Comparison of ENCODE assay signal across 9 cellular contexts in genomic region chr13:48505597-48506091, GRCh38. TPM values are rescaled to one million over a fixed set of nuclear protein-coding genes. Genes with fewer than 3 reads are reported as not detected.
DNase-seq lines count a peak whose midpoint lies in the region; ATAC-seq and TF ChIP-seq lines count a peak whose summit lies in the region.
"Had no signal": no experiment of that assay in that cellular context is flagged by ENCODE, and none has a peak within 500 bp of the region (broad histone marks: within the 10 kb centered on the region; RNA-seq: fewer than 3 reads in every experiment).

No MANE protein-coding gene starts in this region.

- POLR2A ChIA-PET in A673 (lab: Charles Lee; ENCODE audit: low non-redundant PET) = no interaction called here

- BruUV-seq in A673 (replicated peaks; lab: Mats Ljungman, UMichigan) = no TSS peak

- peaks cover 21% of the 10 kb centered on the region for H3K36me3 Mint-ChIP-seq in natural killer cell treated with Interleukin-12 subunit alpha and Interleukin-12 subunit beta and Interleukin-15 and Interleukin-18, amount 100 ng/mL, for 72 hours

- H3K27ac ChIP-seq in caudate nucleus (ENCODE audit: low read depth, low read length) (peak overlapping the region; percentile 82), A673 (ENCODE audit: low read depth, low read length, poor library complexity, severe bottlenecking) (no peak overlapping the region)
- H3K27ac ChIP-seq: C4-2B had no signal

- H3K9me3 Mint-ChIP-seq in natural killer cell treated with Interleukin-12 subunit alpha and Interleukin-12 subunit beta and Interleukin-15 and Interleukin-18, amount 100 ng/mL, for 72 hours = no peaks in the 10 kb centered on the region

- peaks cover under 1% of the 10 kb centered on the region for H3K4me1 ChIP-seq in A673 (ENCODE audit: insufficient read depth, low read length, poor library complexity, severe bottlenecking)

- peak overlapping the region; percentile 100 for H3K27ac Mint-ChIP-seq in natural killer cell treated with Interleukin-12 subunit alpha and Interleukin-12 subunit beta and Interleukin-15 and Interleukin-18, amount 100 ng/mL, for 72 hours

- H3K4me3 ChIP-seq in A673 (ENCODE audit: low read depth, low read length, poor library complexity, severe bottlenecking) = no peak overlapping the region

- intact Hi-C loops in A673 (cut with micrococcal nuclease; ENCODE audit: unreplicated experiment) = no loop called here

- peaks cover 66 to 77% of the 10 kb centered on the region in 2 donors for H3K4me1 Mint-ChIP-seq in natural killer cell treated with Interleukin-12 subunit alpha and Interleukin-12 subunit beta and Interleukin-15 and Interleukin-18, amount 100 ng/mL, for 72 hours (ENCODE audit: low read depth in 2 of 2)

- H3K9me3 ChIP-seq in A673 (ENCODE audit: low read depth, low read length, poor library complexity, severe bottlenecking) = no peaks in the 10 kb centered on the region

- no peaks in the 10 kb centered on the region for H3K27me3 ChIP-seq in A673 (replicated peaks; ENCODE audit: insufficient read depth, low read depth, low read length, poor library complexity)

- peak overlapping the region; percentile 88 for H3K4me3 Mint-ChIP-seq in natural killer cell treated with Interleukin-12 subunit alpha and Interleukin-12 subunit beta and Interleukin-15 and Interleukin-18, amount 100 ng/mL, for 72 hours

- H3K36me3 ChIP-seq in A673 (ENCODE audit: insufficient read depth, low read length, poor library complexity, severe bottlenecking) = no peaks in the 10 kb centered on the region

- ATAC-seq in HG02973 (IDR thresholded peaks at IDR 0.05; ENCODE audit: unreplicated experiment) = peak; percentile 63
- peak; percentile 74 to 76 for ATAC-seq in natural killer cell treated with Interleukin-12 subunit alpha and Interleukin-12 subunit beta and Interleukin-15 and Interleukin-18, amount 100 ng/mL, for 72 hours

- H3K27me3 Mint-ChIP-seq in natural killer cell treated with Interleukin-12 subunit alpha and Interleukin-12 subunit beta and Interleukin-15 and Interleukin-18, amount 100 ng/mL, for 72 hours = no peaks in the 10 kb centered on the region

- CTCF ChIA-PET in A673 (lab: Charles Lee) = no interaction called here

- no peak for TF ChIP-seq CTCF in A673 (conservative IDR thresholded peaks at IDR 0.05; ENCODE audit: low read depth, low read length)

- peak; percentile 58 for DNase-seq in activated gamma-delta T cell treated with Interleukin-2 at 50 U/mL for 16 hours
- DNase-seq in activated gamma-delta T cell (lab: John Stamatoyannopoulos, UW) = no peak
- DNase-seq in SKM-1 (lab: John Stamatoyannopoulos, UW; ENCODE audit: unreplicated experiment) = peak; percentile 67
- DNase-seq in caudate nucleus (lab: John Stamatoyannopoulos, UW) = no peak
- DNase-seq in natural killer cell treated with Interleukin-12 subunit alpha and Interleukin-12 subunit beta and Interleukin-15 and Interleukin-18, amount 100 ng/mL, for 72 hours (ENCODE audit: low spot score) = peak; percentile 76
- no peak for DNase-seq in COLO668 (lab: John Stamatoyannopoulos, UW; ENCODE audit: unreplicated experiment)
- DNase-seq in A673 (ENCODE audit: low spot score) = no peak

RNA-seq across cellular contexts. Expression of gene RCBTB2, which starts 27.2 kb away (rescaled TPM):
- total RNA-seq in natural killer cell treated with Interleukin-12 subunit alpha and Interleukin-12 subunit beta and Interleukin-15 and Interleukin-18, amount 100 ng/mL, for 72 hours = 10 to 100 TPM; 29.8 to 31.2 TPM
- 4.3 and 6.3 TPM in 2 replicates for total RNA-seq in A673 (2021)

Comparison
In these comparisons a context has a peak if more than half of its experiments do, and no peak if none do; other contexts are left out.
1. DNase-seq: peak in activated gamma-delta T cell treated with Interleukin-2 at 50 U/mL for 16 hours (single experiment), SKM-1 (single experiment) and natural killer cell treated with Interleukin-12 subunit alpha and Interleukin-12 subunit beta and Interleukin-15 and Interleukin-18, amount 100 ng/mL, for 72 hours (single experiment); none in activated gamma-delta T cell (single experiment), caudate nucleus (0 of 61), COLO668 (single experiment) and A673 (single experiment).